In genomic region chr7:31335161-31335888, GRCh38 we compare ENCODE assay signal across 19 cellular contexts. TPM values are rescaled to one million over a fixed set of nuclear protein-coding genes. Genes with fewer than 3 reads are reported as not detected.
DNase-seq lines count a peak whose midpoint lies in the region; ATAC-seq and TF ChIP-seq lines count a peak whose summit lies in the region.
"Had no signal": no experiment of that assay in that cellular context is flagged by ENCODE, and none has a peak within 500 bp of the region (broad histone marks: within the 10 kb centered on the region; RNA-seq: fewer than 3 reads in every experiment).

No MANE protein-coding gene starts in this region.

- H3K4me1 Mint-ChIP-seq in WTC11 (0 out of 2 replicates have a peak, but pooled peaks cover 2% of the 10 kb centered on the region), type B pancreatic cell (ENCODE audit: unreplicated experiment) (no peaks in the 10 kb centered on the region), immature natural killer cell (no peaks in the 10 kb centered on the region)
- H3K4me1 Mint-ChIP-seq: CD14-positive monocyte had no signal

- H3K36me3 Mint-ChIP-seq in WTC11 (no peaks in the 10 kb centered on the region), type B pancreatic cell (no peaks in the 10 kb centered on the region), immature natural killer cell (no peaks in the 10 kb centered on the region)
- H3K36me3 Mint-ChIP-seq: CD14-positive monocyte had no signal

- H3K9me3 ChIP-seq in iPS-20b (ENCODE audit: insufficient read depth, low read depth, low read length), result no peaks in the 10 kb centered on the region
- H3K9me3 ChIP-seq: A549, MG63 had no signal

- no peak for DNase-seq in Right ventricle myocardium superior
- DNase-seq in left cardiac atrium, result no peak
- DNase-seq in WTC11 (ENCODE audit: low spot score), result no peak
- DNase-seq in type B pancreatic cell (ENCODE audit: extremely low spot score, unreplicated experiment), result no peak
- DNase-seq in kidney glomerular epithelial cell (lab: John Stamatoyannopoulos, UW), result no peak
- no peak for DNase-seq in immature natural killer cell
- DNase-seq in 8988T, result no peak
- DNase-seq: COR-L47, DMS79, GDM1, GM23248, MG63, NCI-H1092 treated with DMSO at 0.1 percent for 48 hours, NCI-H1694 treated with DMSO at 0.1 percent for 48 hours, NCI-H69, PC-3 had no signal

- H3K4me3 ChIP-seq in iPS-20b (ENCODE audit: low read length), result peak overlapping the region; percentile 55; the same call in 1 of the 2 replicates
- H3K4me3 ChIP-seq: A549, GM23248, MG63 had no signal

- no peak overlapping the region for H3K27ac Mint-ChIP-seq in WTC11
- no peak overlapping the region for H3K27ac Mint-ChIP-seq in type B pancreatic cell
- no peak overlapping the region for H3K27ac Mint-ChIP-seq in immature natural killer cell
- H3K27ac Mint-ChIP-seq: CD14-positive monocyte had no signal

- CTCF ChIA-PET in WTC11 (lab: Charles Lee), result interaction anchor here (0.6 to 3.4 kb wide), 26 partner anchors 11 to 433 kb away, joined by 3 to 67 read pairs (median 4); no protein-coding TSS in a partner anchor

- peaks cover 37% of the 10 kb centered on the region for H3K27me3 ChIP-seq in iPS-20b (ENCODE audit: insufficient read depth, low read length)

- H3K9me3 Mint-ChIP-seq in WTC11, result no peaks in the 10 kb centered on the region
- H3K9me3 Mint-ChIP-seq in type B pancreatic cell, result no peaks in the 10 kb centered on the region
- peaks cover 0 to 17% (median under 1%) of the 10 kb centered on the region in 6 donors for H3K9me3 Mint-ChIP-seq in immature natural killer cell

- no peaks in the 10 kb centered on the region for H3K4me1 ChIP-seq in iPS-20b (ENCODE audit: insufficient read depth, low read length)
- H3K4me1 ChIP-seq: A549 had no signal

- POLR2A ChIA-PET in WTC11 (lab: Charles Lee), result interaction anchor here (0.5 to 0.6 kb wide), 2 partner anchors 336 to 356 kb away, joined by 3 read pairs; no protein-coding TSS in a partner anchor

- H3K27ac ChIP-seq in iPS-20b (ENCODE audit: low read length), result no peak overlapping the region
- H3K27ac ChIP-seq: A549, GM23248 had no signal

- H3K27me3 Mint-ChIP-seq in WTC11 (ENCODE audit: low read depth) (peaks cover 62% of the 10 kb centered on the region), type B pancreatic cell (peaks cover 76% of the 10 kb centered on the region), immature natural killer cell (ENCODE audit: low read depth in 3 of 3) (peaks cover 3 to 10% (median 9%) of the 10 kb centered on the region in 3 donors)

- intact Hi-C loops in Right ventricle myocardium superior (cut with DNase I) (no loop called here), left cardiac atrium (cut with DNase I) (no loop called here)

- ATAC-seq in Right ventricle myocardium superior (ENCODE audit: poor library complexity) (peak; percentile 39), left cardiac atrium (no peak), WTC11 (no peak)
- ATAC-seq: PC-3 had no signal

- peak overlapping the region; percentile 74 for H3K4me3 Mint-ChIP-seq in WTC11
- peak overlapping the region; percentile 80 for H3K4me3 Mint-ChIP-seq in type B pancreatic cell
- H3K4me3 Mint-ChIP-seq in immature natural killer cell, result no peak overlapping the region

- H3K36me3 ChIP-seq in iPS-20b (ENCODE audit: insufficient read depth, low read depth, low read length), result no peaks in the 10 kb centered on the region
- H3K36me3 ChIP-seq: MG63 had no signal

- H3K9ac ChIP-seq in iPS-20b (ENCODE audit: low read depth, low read length), result no peak overlapping the region
- H3K9ac ChIP-seq: GM23248 had no signal

- TF ChIP-seq CTCF in WTC11 (IDR thresholded peaks at IDR 0.05), result no peak
- no peak for TF ChIP-seq CTCF in type B pancreatic cell (conservative IDR thresholded peaks at IDR 0.05)

TF ChIP-seq in WTC11, 78 proteins besides CTCF, POLR2A, EP300 and RAD21:
- TF ChIP-seq ZNF423 (CRISPR knock-in tag; IDR thresholded peaks at IDR 0.05), result no peak
- TF ChIP-seq ATF3 (CRISPR knock-in tag; conservative IDR thresholded peaks at IDR 0.05), result no peak
- TF ChIP-seq ZNF532 (CRISPR knock-in tag; IDR thresholded peaks at IDR 0.05; ENCODE audit: borderline replicate concordance), result no peak
- TF ChIP-seq MYBL2 (CRISPR knock-in tag; IDR thresholded peaks at IDR 0.05), result no peak
- no peak for TF ChIP-seq SMAD3 (CRISPR knock-in tag; IDR thresholded peaks at IDR 0.05; ENCODE audit: borderline replicate concordance)
- no peak for TF ChIP-seq GABPB1 (CRISPR knock-in tag; IDR thresholded peaks at IDR 0.05)
- no peak for TF ChIP-seq ERG (CRISPR knock-in tag; IDR thresholded peaks at IDR 0.05)
- no peak for TF ChIP-seq ZBTB21 (CRISPR knock-in tag; IDR thresholded peaks at IDR 0.05; ENCODE audit: borderline replicate concordance)
- no peak for TF ChIP-seq CBFB (CRISPR knock-in tag; IDR thresholded peaks at IDR 0.05; ENCODE audit: low read depth)
- no peak for TF ChIP-seq ZNF317 (CRISPR knock-in tag; IDR thresholded peaks at IDR 0.05; ENCODE audit: borderline replicate concordance, low read depth)
- no peak for TF ChIP-seq HMGXB4 (CRISPR knock-in tag; IDR thresholded peaks at IDR 0.05)

RNA-seq across cellular contexts. Expression of gene NEUROD6, which starts 5.2 kb away (rescaled TPM):
- total RNA-seq in Right ventricle myocardium superior, result not detected
- not detected for total RNA-seq in left cardiac atrium
- not detected in 3 replicates for total RNA-seq in WTC11 (2021)
- not detected in 2 replicates for total RNA-seq in type B pancreatic cell (ENCODE audit: low replicate concordance)
- polyA plus RNA-seq in immature natural killer cell, result not detected
- total RNA-seq: GM23248, PC-3 had no signal
- polyA plus RNA-seq: A549, CD14-positive monocyte, GM23248 had no signal

Comparison
In these comparisons a context has a peak if more than half of its experiments do, and no peak if none do; other contexts are left out.
1. H3K4me3 Mint-ChIP-seq: peak in WTC11 (single experiment) and type B pancreatic cell (single experiment); none in immature natural killer cell (0 of 5).